Comparison of ENCODE assay signal across 12 cellular contexts in the genomic region with DNA sequence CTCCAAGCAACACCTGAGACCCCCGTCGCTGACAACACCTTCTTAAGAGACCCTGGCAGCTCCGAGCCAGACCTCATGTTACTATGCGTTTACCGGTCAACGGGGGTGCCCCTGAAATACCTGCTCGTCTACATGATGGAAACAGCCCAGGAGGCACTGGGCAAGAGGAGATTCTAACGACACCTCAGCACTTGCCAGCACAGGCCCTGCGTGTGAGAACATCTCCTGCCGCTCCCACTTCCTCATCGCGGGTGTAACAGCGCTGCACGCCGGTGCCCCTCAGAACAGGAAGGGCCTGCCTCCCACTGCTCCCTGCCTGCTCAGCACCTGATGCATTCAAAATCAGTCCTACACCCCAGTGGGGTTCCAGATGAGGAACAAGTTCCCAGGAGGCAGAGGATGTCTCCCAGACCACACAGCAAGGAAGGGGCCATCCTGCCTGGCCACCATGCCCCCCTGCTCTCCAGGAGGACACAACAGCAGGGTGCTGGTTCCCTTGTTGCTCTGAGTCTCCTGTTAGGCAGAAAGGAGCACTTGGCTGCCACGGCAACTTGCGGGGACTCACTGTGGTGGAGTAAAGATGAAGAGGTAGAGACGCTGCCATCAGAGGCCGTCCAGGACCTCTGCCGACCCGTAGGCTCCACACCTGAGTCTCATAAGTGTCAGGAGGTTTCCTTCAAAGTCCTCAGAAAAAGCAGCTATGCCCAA. TPM values are rescaled to one million over a fixed set of nuclear protein-coding genes. Genes with fewer than 3 reads are reported as not detected.
DNase-seq lines count a peak whose midpoint lies in the region; ATAC-seq, FAIRE-seq and TF ChIP-seq lines count a peak whose summit lies in the region.
"Had no signal": no experiment of that assay in that cellular context is flagged by ENCODE, and none has a peak within 500 bp of the region (broad histone marks: within the 10 kb centered on the region; RNA-seq: fewer than 3 reads in every experiment).

No MANE protein-coding gene starts in this region.

- ATAC-seq in HepG2: no peak

- no peak overlapping the region for H3K9ac ChIP-seq in HepG2 (ENCODE audit: insufficient read depth, low read depth, low read length)

- no peaks in the 10 kb centered on the region for H4K20me1 ChIP-seq in HepG2 (ENCODE audit: insufficient read depth, low read length)

- H3K36me3 ChIP-seq in HepG2 (replicated peaks in 1 of 2; ENCODE audit: control insufficient read depth in 1 of 2, insufficient read depth in 2 of 2, low read length in 2 of 2): peaks cover 3 to 8% of the 10 kb centered on the region in 2 experiments; a peak in 3 of 5 replicates
- H3K36me3 ChIP-seq: adrenal gland had no signal

- H3K27me3 ChIP-seq in HepG2 (ENCODE audit: control insufficient read depth in 1 of 2, insufficient read depth in 2 of 2, low read length in 2 of 2): no peaks in the 10 kb centered on the region
- H3K27me3 ChIP-seq: adrenal gland, MG63 had no signal

- peak overlapping the region; percentile 83 for H3K4me2 ChIP-seq in HepG2 (ENCODE audit: low read depth, low read length)

- peaks cover 76% of the 10 kb centered on the region for H3K4me1 ChIP-seq in HepG2 (ENCODE audit: insufficient read depth, low read length)

- no TSS peak for BruUV-seq in HepG2 (replicated peaks; lab: Mats Ljungman, UMichigan)

- H3K4me3 Mint-ChIP-seq in activated T-cell treated with anti-CD3 and anti-CD28 coated beads, Interleukin-2, amount 50 U/mL, for 24 hours: peak overlapping the region; percentile 77
- H3K4me3 Mint-ChIP-seq in type B pancreatic cell: peak overlapping the region; percentile 81

- no peak for TF ChIP-seq POLR2A in HepG2 (IDR thresholded peaks at IDR 0.05; ENCODE audit: insufficient read depth in 1 of 2, low read depth in 2 of 2, low read length in 2 of 2)

- peak overlapping the region; percentile 95 for H3K27ac ChIP-seq in HepG2 (ENCODE audit: extremely low read length, insufficient read depth, low read length)
- H3K27ac ChIP-seq: adrenal gland had no signal

- H3K9me3 ChIP-seq in HepG2 (ENCODE audit: low read length): peaks cover 9% of the 10 kb centered on the region
- H3K9me3 ChIP-seq: adrenal gland, SK-N-SH had no signal

- no peak for TF ChIP-seq EP300 in HepG2 (IDR thresholded peaks at IDR 0.05; ENCODE audit: low read depth in 2 of 2, low read length in 2 of 2)
- TF ChIP-seq EP300 in HepG2 (CRISPR knock-in tag; IDR thresholded peaks at IDR 0.05; ENCODE audit: borderline replicate concordance): no peak

- peak overlapping the region; percentile 64 for H3K27ac Mint-ChIP-seq in activated T-cell treated with anti-CD3 and anti-CD28 coated beads, Interleukin-2, amount 50 U/mL, for 24 hours
- no peak overlapping the region for H3K27ac Mint-ChIP-seq in type B pancreatic cell

- in situ Hi-C loops in HepG2 (cut with HindIII; ENCODE audit: extremely low pct_ligation_motif_present, low pct_unique_long_range_greater_than_20kb): no loop called here

- no peak overlapping the region for H2AFZ ChIP-seq in HepG2 (ENCODE audit: low read length)

- peaks cover 54% of the 10 kb centered on the region for H3K36me3 Mint-ChIP-seq in activated T-cell treated with anti-CD3 and anti-CD28 coated beads, Interleukin-2, amount 50 U/mL, for 24 hours (ENCODE audit: low read depth)
- H3K36me3 Mint-ChIP-seq in type B pancreatic cell: peaks cover 11% of the 10 kb centered on the region

- no peak for FAIRE-seq in HepG2 (lab: Jason Lieb, UNC)

- H3K27me3 Mint-ChIP-seq in activated T-cell treated with anti-CD3 and anti-CD28 coated beads, Interleukin-2, amount 50 U/mL, for 24 hours: no peaks in the 10 kb centered on the region
- H3K27me3 Mint-ChIP-seq in type B pancreatic cell: peaks cover 1% of the 10 kb centered on the region

- peak overlapping the region in 1 of 3 experiments; percentile 69; a peak in 1 of 6 replicates for H3K4me3 ChIP-seq in HepG2 (replicated peaks in 1 of 3; ENCODE audit: insufficient read depth in 1 of 3, low read depth in 2 of 3, low read length in 3 of 3)

- intact Hi-C loops in HepG2 (cut with micrococcal nuclease; ENCODE audit: unreplicated experiment): loop anchor here (10.0 kb wide), 1 partner anchor 77 kb away; the partner anchor contains the start of gene BRSK2

- TF ChIP-seq RAD21 in HepG2 (CRISPR knock-in tag; IDR thresholded peaks at IDR 0.05): no peak

- H3K9me3 Mint-ChIP-seq in activated T-cell treated with anti-CD3 and anti-CD28 coated beads, Interleukin-2, amount 50 U/mL, for 24 hours: peaks cover 2% of the 10 kb centered on the region
- H3K9me3 Mint-ChIP-seq in type B pancreatic cell: peaks cover 10% of the 10 kb centered on the region

- POLR2A ChIA-PET in HepG2 (lab: Yijun Ruan, JAX): no interaction called here

- no peak for DNase-seq in activated T-cell treated with anti-CD3 and anti-CD28 coated beads, Interleukin-2, amount 50 U/mL, for 24 hours
- no peak for DNase-seq in activated T-cell treated with anti-CD3 and anti-CD28 coated beads, Interleukin-2, amount 50 U/mL, for 1 hour
- DNase-seq in activated T-cell treated with anti-CD3 and anti-CD28 coated beads, Interleukin-2, amount 50 U/mL, for 48 hours: peak; percentile 21 to 27
- DNase-seq in HepG2 (ENCODE audit: low spot score) (no peak), type B pancreatic cell (ENCODE audit: extremely low spot score, unreplicated experiment) (peak; percentile 54), NCI-H748 (lab: John Stamatoyannopoulos, UW; ENCODE audit: unreplicated experiment) (no peak), T-helper 9 cell (no peak)
- no peak for DNase-seq in stimulated activated CD4-positive, alpha-beta T cell treated with anti-CD3 and anti-CD28 coated beads, Interleukin-2, amount 100 ng/mL, for 48 hours
- DNase-seq: hypothalamus, MG63, SK-N-SH had no signal

- peaks cover 63% of the 10 kb centered on the region for H3K79me2 ChIP-seq in HepG2 (ENCODE audit: insufficient read depth, low read length)

- CTCF ChIA-PET in HepG2 (lab: Yijun Ruan, JAX; ENCODE audit: low intra/inter-chr PET ratio, low total read pairs): no interaction called here

- no peak for TF ChIP-seq CTCF in HepG2 (CRISPR knock-in tag; IDR thresholded peaks at IDR 0.05)
- TF ChIP-seq CTCF in type B pancreatic cell (conservative IDR thresholded peaks at IDR 0.05): no peak

- peaks cover 69% of the 10 kb centered on the region for H3K4me1 Mint-ChIP-seq in activated T-cell treated with anti-CD3 and anti-CD28 coated beads, Interleukin-2, amount 50 U/mL, for 24 hours (ENCODE audit: low read depth)
- H3K4me1 Mint-ChIP-seq in type B pancreatic cell (ENCODE audit: unreplicated experiment): peaks cover 38% of the 10 kb centered on the region

- 93% methylated on average over 13 of the region's 21 CpGs for WGBS in HepG2 (ENCODE audit: low lambda C conversion rate)

TF ChIP-seq in HepG2, 621 proteins besides CTCF, POLR2A, EP300 and RAD21:
- TF ChIP-seq, protein P1, sequence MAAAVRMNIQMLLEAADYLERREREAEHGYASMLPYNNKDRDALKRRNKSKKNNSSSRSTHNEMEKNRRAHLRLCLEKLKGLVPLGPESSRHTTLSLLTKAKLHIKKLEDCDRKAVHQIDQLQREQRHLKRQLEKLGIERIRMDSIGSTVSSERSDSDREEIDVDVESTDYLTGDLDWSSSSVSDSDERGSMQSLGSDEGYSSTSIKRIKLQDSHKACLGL (CRISPR knock-in tag; IDR thresholded peaks at IDR 0.05): no peak
- no peak for TF ChIP-seq GATAD2A (CRISPR knock-in tag; IDR thresholded peaks at IDR 0.05)
- TF ChIP-seq ZBTB33 (CRISPR knock-in tag; IDR thresholded peaks at IDR 0.05): 0 out of 2 replicates have a peak, but pooled peaks have one; percentile 18

RNA-seq across cellular contexts. Expression of gene TOLLIP, which starts 2.1 kb away (rescaled TPM):
- total RNA-seq in HepG2 (2016; rRNA removed; fragmentation: Illumina TruSeq; extraction: Trizol) (19.4 and 25.9 TPM in 2 replicates), type B pancreatic cell (ENCODE audit: low replicate concordance) (49.2 and 65.1 TPM in 2 replicates)
- 21.8 and 24.1 TPM in 2 replicates for total RNA-seq in HepG2 (2016; cell fraction: cytosol; rRNA removed; fragmentation: Illumina TruSeq; extraction: Trizol; ENCODE audit: low read depth)
- total RNA-seq in HepG2 (2016; cell fraction: insoluble cytoplasmic fraction; rRNA removed; fragmentation: Illumina TruSeq; extraction: Trizol): 18.0 and 24.4 TPM in 2 replicates
- 16.0 and 17.9 TPM in 2 replicates for total RNA-seq in HepG2 (2016; cell fraction: membrane; rRNA removed; fragmentation: Illumina TruSeq; extraction: Trizol)
- 11.3 and 14.6 TPM in 2 replicates for total RNA-seq in HepG2 (2016; cell fraction: nucleus; rRNA removed; fragmentation: Illumina TruSeq; extraction: Trizol)
- 44.2 and 47.5 TPM in 2 replicates for polyA plus RNA-seq in HepG2 (2011; rRNA removed)
- 27.1 and 38.7 TPM in 2 replicates for polyA plus RNA-seq in HepG2 (2011; cell fraction: cytosol; rRNA removed)
- 59.6 and 61.9 TPM in 2 replicates for polyA plus RNA-seq in HepG2 (2011; cell fraction: nucleus; rRNA removed)
- polyA plus RNA-seq in HepG2 (2012): 31.4 and 32.5 TPM in 2 replicates
- polyA plus RNA-seq in HepG2 (2016; cell fraction: cytosol; fragmentation: Illumina TruSeq; extraction: Trizol; ENCODE audit: low read depth): 23.1 and 26.1 TPM in 2 replicates
- polyA plus RNA-seq in HepG2 (2016; cell fraction: insoluble cytoplasmic fraction; fragmentation: Illumina TruSeq; extraction: Trizol; ENCODE audit: low read depth): 40.7 and 53.4 TPM in 2 replicates
- polyA plus RNA-seq in HepG2 (2016; cell fraction: membrane; fragmentation: Illumina TruSeq; extraction: Trizol; ENCODE audit: low read depth): 25.9 and 29.3 TPM in 2 replicates
- 27.5 and 35.7 TPM in 2 replicates for polyA plus RNA-seq in HepG2 (2016; cell fraction: nucleus; fragmentation: Illumina TruSeq; extraction: Trizol; ENCODE audit: insufficient read depth, low read depth)
- polyA minus RNA-seq in HepG2 (2011; rRNA and poly(A)+ RNA removed; ENCODE audit: low replicate concordance): 19.2 and 101 TPM in 2 replicates
- polyA minus RNA-seq in HepG2 (2011; cell fraction: cytosol; rRNA and poly(A)+ RNA removed): 14.2 and 15.4 TPM in 2 replicates
- 17.4 and 24.5 TPM in 2 replicates for polyA minus RNA-seq in HepG2 (2011; cell fraction: nucleus; rRNA and poly(A)+ RNA removed)

Comparison
In these comparisons a context has a peak if more than half of its experiments do, and no peak if none do; other contexts are left out.
1. DNase-seq: peak in activated T-cell treated with anti-CD3 and anti-CD28 coated beads, Interleukin-2, amount 50 U/mL, for 48 hours (2 of 2) and type B pancreatic cell (single experiment); none in activated T-cell treated with anti-CD3 and anti-CD28 coated beads, Interleukin-2, amount 50 U/mL, for 24 hours (single experiment), activated T-cell treated with anti-CD3 and anti-CD28 coated beads, Interleukin-2, amount 50 U/mL, for 1 hour (single experiment), HepG2 (single experiment), stimulated activated CD4-positive, alpha-beta T cell treated with anti-CD3 and anti-CD28 coated beads, Interleukin-2, amount 100 ng/mL, for 48 hours (0 of 2), NCI-H748 (single experiment) and T-helper 9 cell (single experiment).